ENCODE assay signal across 9 cellular contexts in genomic region chr5:75727931-75728330, GRCh38.
"Had no signal": no experiment of that assay in that cellular context is flagged by ENCODE, and none has a peak within 500 bp of the region (broad histone marks: within the 10 kb centered on the region; RNA-seq: fewer than 3 reads in every experiment).

No MANE protein-coding gene starts in this region.

- H3K27ac ChIP-seq: KMS-11 had no signal

- FAIRE-seq: HTR-8/SVneo had no signal

- H3K4me2 ChIP-seq: KMS-11 had no signal

- H3K9ac ChIP-seq: KMS-11 had no signal

- H3K4me3 ChIP-seq: HAP-1 had no signal

- H3K36me3 ChIP-seq: HAP-1 had no signal

- ATAC-seq: HCT116 had no signal

- H3K9me3 ChIP-seq: HAP-1 had no signal

- DNase-seq: GOT3, H7, IMR-90, Karpas-422, KBM-7 had no signal
